In genomic region chr21:25179116-25179515, GRCh38 we compare ENCODE assay signal across 2 cellular contexts.
TF ChIP-seq lines count a peak whose summit lies in the region.

No MANE protein-coding gene starts in this region.

TF ChIP-seq in SK-N-SH, 30 proteins besides CTCF, POLR2A, EP300 and RAD21 (continued from another document):
- TF ChIP-seq USF1 (IDR thresholded peaks at IDR 0.05; ENCODE audit: borderline replicate concordance, low read depth), result no peak
TF ChIP-seq in SK-N-SH: peak in this region for 1.

TF ChIP-seq in SK-N-SH treated with all-trans-retinoic acid at 6 μM for 48 hours, 23 proteins besides CTCF, POLR2A, EP300 and RAD21 (continued from another document):
- TF ChIP-seq ARNTL (CRISPR knock-in tag; IDR thresholded peaks at IDR 0.05; ENCODE audit: borderline replicate concordance, low read depth), result no peak
- no peak for TF ChIP-seq ISL1 (CRISPR knock-in tag; IDR thresholded peaks at IDR 0.05)
- TF ChIP-seq CSDC2 (CRISPR knock-in tag; IDR thresholded peaks at IDR 0.05), result no peak
- TF ChIP-seq ZFP3 (CRISPR knock-in tag; IDR thresholded peaks at IDR 0.05), result no peak
- TF ChIP-seq BACH2 (CRISPR knock-in tag; IDR thresholded peaks at IDR 0.05; ENCODE audit: borderline replicate concordance), result no peak
- TF ChIP-seq ZNF70 (CRISPR knock-in tag; IDR thresholded peaks at IDR 0.05), result no peak
- TF ChIP-seq ZNF8 (CRISPR knock-in tag; IDR thresholded peaks at IDR 0.05), result no peak
